Comparison of ENCODE assay signal across 11 cellular contexts in the genomic region with DNA sequence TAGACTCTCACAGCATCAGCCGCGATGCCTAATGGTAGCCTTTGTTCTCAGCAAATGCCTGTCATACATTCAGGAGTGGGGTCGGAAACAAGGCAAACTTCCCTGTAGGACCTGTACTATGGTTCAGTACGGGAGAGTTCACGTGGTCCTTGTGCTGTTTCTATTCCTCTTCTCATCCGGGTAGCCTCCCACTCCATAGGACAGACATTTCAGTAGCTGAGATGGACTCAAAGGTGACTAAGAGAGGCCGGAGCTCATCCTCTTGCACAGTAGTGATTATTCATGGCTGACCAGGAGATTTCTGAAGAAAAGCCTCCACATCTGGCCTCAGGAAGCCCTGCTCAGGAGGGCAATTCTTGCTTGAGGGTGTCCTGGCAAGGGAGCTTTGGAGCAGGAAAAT.
"Had no signal": no experiment of that assay in that cellular context is flagged by ENCODE, and none has a peak within 500 bp of the region (broad histone marks: within the 10 kb centered on the region; RNA-seq: fewer than 3 reads in every experiment).

No MANE protein-coding gene starts in this region.

- H2AFZ ChIP-seq: hepatocyte had no signal

- H3K36me3 ChIP-seq: ovary, sigmoid colon had no signal

- H3K4me3 ChIP-seq: body of pancreas, hepatocyte, ovary, sigmoid colon had no signal

- ATAC-seq: activated CD4-positive, CD25-positive, alpha-beta regulatory T cell treated with anti-CD3 and anti-CD28 coated beads, Interleukin-2, amount 50 U/mL, for 24 hours; body of pancreas had no signal

- DNase-seq: activated effector memory CD4-positive, alpha-beta T cell treated with Interleukin-2 at 50 U/mL for 16 hours; amniotic stem cell; body of pancreas; cortex of kidney; effector CD8-positive, alpha-beta T cell; ovary; sigmoid colon; stimulated activated CD4-positive, alpha-beta T cell treated with anti-CD3 and anti-CD28 coated beads, Interleukin-2, amount 100 ng/mL, for 48 hours had no signal

- H3K9me3 ChIP-seq: body of pancreas, ovary, sigmoid colon had no signal

- H3K27me3 ChIP-seq: body of pancreas, hepatocyte, ovary, sigmoid colon had no signal

- H3K79me2 ChIP-seq: hepatocyte had no signal

- H3K4me2 ChIP-seq: hepatocyte had no signal

- H3K27ac ChIP-seq: body of pancreas, epithelial cell of prostate, hepatocyte, ovary, sigmoid colon had no signal

- H3K4me1 ChIP-seq: body of pancreas had no signal
